Comparison of ENCODE assay signal across 8 cellular contexts in genomic region chr19:632228-633067, GRCh38. TPM values are rescaled to one million over a fixed set of nuclear protein-coding genes. Genes with fewer than 3 reads are reported as not detected.
A peak's percentile ranks its signal among the peaks of the same experiment; 100 is the strongest.
DNase-seq lines count a peak whose midpoint lies in the region; ATAC-seq lines count a peak whose summit lies in the region.

No MANE protein-coding gene starts in this region.

- peaks cover 10 to 14% (median 13%) of the 10 kb centered on the region in 3 donors for H3K27me3 Mint-ChIP-seq in immature natural killer cell (ENCODE audit: low read depth in 3 of 3)

- peaks cover 5 to 9% (median 9%) of the 10 kb centered on the region in 3 donors for H3K36me3 Mint-ChIP-seq in immature natural killer cell

- no peaks in the 10 kb centered on the region for H3K9me3 Mint-ChIP-seq in immature natural killer cell

- H3K4me3 Mint-ChIP-seq in immature natural killer cell = peak overlapping the region; percentile 90 to 97 (median 93)

- no peaks in the 10 kb centered on the region for H3K9me3 ChIP-seq in NT2/D1 (ENCODE audit: insufficient read depth, low read length)

- H3K36me3 ChIP-seq in NT2/D1 (ENCODE audit: insufficient read depth, insufficient read length, low read length) = peaks cover 36% of the 10 kb centered on the region

- H3K27me3 ChIP-seq in NT2/D1 (ENCODE audit: insufficient read depth, insufficient read length) = no peaks in the 10 kb centered on the region

- H3K4me1 ChIP-seq in NT2/D1 (ENCODE audit: insufficient read depth, insufficient read length) = peaks cover 8% of the 10 kb centered on the region

- H3K27ac Mint-ChIP-seq in immature natural killer cell = peak overlapping the region; percentile 86 to 95 (median 93)

- H3K4me1 Mint-ChIP-seq in immature natural killer cell = peaks cover 21 to 37% of the 10 kb centered on the region in 2 donors

- DNase-seq in NCI-H510A treated with DMSO at 0.1 percent for 48 hours (lab: John Stamatoyannopoulos, UW) (peak; percentile 19), NCI-H510A (lab: John Stamatoyannopoulos, UW) (no peak), NT2/D1 (ENCODE audit: low read depth, low spot score) (no peak), amniotic epithelial cell (ENCODE audit: low read depth) (peak; percentile 47), immature natural killer cell (no peak)
- peak; percentile 42 to 54 for DNase-seq in stimulated activated CD4-positive, alpha-beta T cell treated with anti-CD3 and anti-CD28 coated beads, Interleukin-2, amount 100 ng/mL, for 48 hours

- peak overlapping the region; percentile 98 for H3K4me3 ChIP-seq in NT2/D1 (ENCODE audit: insufficient read length, low read depth)

- H3K9ac ChIP-seq in NT2/D1 (ENCODE audit: insufficient read length, low read depth) = peak overlapping the region; percentile 100

- ATAC-seq in HG02763 (IDR thresholded peaks at IDR 0.05; ENCODE audit: unreplicated experiment) (peak; percentile 17), HG03469 (IDR thresholded peaks at IDR 0.05; ENCODE audit: unreplicated experiment) (no peak)

RNA-seq across cellular contexts. Expression of gene POLRMT, which starts 0.9 kb away (rescaled TPM):
- polyA plus RNA-seq in immature natural killer cell = 10 to 100 TPM; 26.6 to 38.1 (median 37.5) TPM

RNA-seq across cellular contexts. Expression of gene FGF22, which starts 7.2 kb away (rescaled TPM):
- polyA plus RNA-seq in immature natural killer cell = under 1 TPM in 1 of 3 donors, not detected in 2; 0.54 TPM

RNA-seq across cellular contexts. Expression of gene RNF126, which starts 30.6 kb away (rescaled TPM):
- polyA plus RNA-seq in immature natural killer cell = 100 to 1,000 TPM in 1 of 3 donors, 10 to 100 TPM in 2; 78.7 to 119 (median 94.4) TPM

RNA-seq across cellular contexts. Expression of gene HCN2, which starts 42.8 kb away (rescaled TPM):
- polyA plus RNA-seq in immature natural killer cell = not detected

RNA-seq across cellular contexts. Expression of gene FSTL3, which starts 43.7 kb away (rescaled TPM):
- 1 to 10 TPM in 2 of 3 donors, not detected in 1; 1.4 to 2.6 TPM for polyA plus RNA-seq in immature natural killer cell

Comparison
In these comparisons a context has a peak if more than half of its experiments do, and no peak if none do; other contexts are left out.
1. DNase-seq: peak in NCI-H510A treated with DMSO at 0.1 percent for 48 hours (single experiment), amniotic epithelial cell (single experiment) and stimulated activated CD4-positive, alpha-beta T cell treated with anti-CD3 and anti-CD28 coated beads, Interleukin-2, amount 100 ng/mL, for 48 hours (2 of 2); none in NCI-H510A (single experiment), NT2/D1 (single experiment) and immature natural killer cell (0 of 3).